7 cellular contexts compared by ENCODE assay signal in genomic region chr13:24511019-24511823, GRCh38. TPM values are rescaled to one million over a fixed set of nuclear protein-coding genes. Genes with fewer than 3 reads are reported as not detected.
DNase-seq lines count a peak whose midpoint lies in the region; ATAC-seq and TF ChIP-seq lines count a peak whose summit lies in the region.

No MANE protein-coding gene starts in this region.

- TF ChIP-seq POLR2A in gastrocnemius medialis (IDR thresholded peaks at IDR 0.05): no peak

- H3K27ac ChIP-seq in RWPE2 (ENCODE audit: poor library complexity, severe bottlenecking): peak overlapping the region; percentile 95
- H3K27ac ChIP-seq in right cardiac atrium (ENCODE audit: low read length): peak overlapping the region; percentile 50
- H3K27ac ChIP-seq in gastrocnemius medialis: peak overlapping the region; percentile 75 to 81 (median 78)

- H3K4me1 ChIP-seq in RWPE2 (ENCODE audit: insufficient read depth, poor library complexity, severe bottlenecking) (peaks cover 9% of the 10 kb centered on the region), right cardiac atrium (ENCODE audit: control insufficient read depth, insufficient read depth, low read length) (peaks cover 3% of the 10 kb centered on the region), gastrocnemius medialis (peaks cover 0 to 5% of the 10 kb centered on the region in 2 donors)

- DNase-seq in RWPE2 (ENCODE audit: low spot score) (peak; percentile 60), right cardiac atrium (no peak), gastrocnemius medialis (peak in 1 of 2 donors; percentile 13), putamen (ENCODE audit: low spot score) (no peak)
- DNase-seq in activated naive CD4-positive, alpha-beta T cell treated with anti-CD3 and anti-CD28 coated beads, Interleukin-2, amount 50 U/mL, for 72 hours (ENCODE audit: low spot score in 2 of 2): peak; percentile 64 to 79

- intact Hi-C loops in right cardiac atrium (cut with DNase I): no loop called here
- intact Hi-C loops in gastrocnemius medialis (cut with DNase I; ENCODE audit: low total_unique reads): no loop called here

- H3K27me3 ChIP-seq in RWPE2 (ENCODE audit: insufficient read depth, poor library complexity, severe bottlenecking): no peaks in the 10 kb centered on the region
- no peaks in the 10 kb centered on the region for H3K27me3 ChIP-seq in right cardiac atrium (ENCODE audit: control insufficient read depth, insufficient read depth)
- no peaks in the 10 kb centered on the region for H3K27me3 ChIP-seq in gastrocnemius medialis

- ATAC-seq in GM18520 (IDR thresholded peaks at IDR 0.05; ENCODE audit: unreplicated experiment) (peak; percentile 33), HG03103 (IDR thresholded peaks at IDR 0.05; ENCODE audit: low read depth, unreplicated experiment) (peak; percentile 40), RWPE2 (ENCODE audit: low read depth) (peak; percentile 82), right cardiac atrium (peak; percentile 15 to 45), gastrocnemius medialis (peak in 1 of 2 donors; percentile 21)
- ATAC-seq in activated naive CD4-positive, alpha-beta T cell treated with anti-CD3 and anti-CD28 coated beads, Interleukin-2, amount 50 U/mL, for 72 hours: peak; percentile 65 to 75

- WGBS in right cardiac atrium: 67% methylated on average over 22 of the region's 22 CpGs

- peaks cover 0 to 4% of the 10 kb centered on the region in 2 donors for H3K9me3 Mint-ChIP-seq in activated naive CD4-positive, alpha-beta T cell treated with anti-CD3 and anti-CD28 coated beads, Interleukin-2, amount 50 U/mL, for 72 hours

- no peaks in the 10 kb centered on the region for H3K9me3 ChIP-seq in RWPE2 (ENCODE audit: severe bottlenecking)
- no peaks in the 10 kb centered on the region for H3K9me3 ChIP-seq in right cardiac atrium (ENCODE audit: control insufficient read depth, low read length)
- no peaks in the 10 kb centered on the region for H3K9me3 ChIP-seq in gastrocnemius medialis

- H3K36me3 ChIP-seq in RWPE2 (ENCODE audit: low read depth): peaks cover 15% of the 10 kb centered on the region
- H3K36me3 ChIP-seq in gastrocnemius medialis: no peaks in the 10 kb centered on the region

- in situ Hi-C loops in gastrocnemius medialis (cut with MboI; ENCODE audit: low sequenced_read_pairs in 4 of 4): no loop called here

- H3K36me3 Mint-ChIP-seq in activated naive CD4-positive, alpha-beta T cell treated with anti-CD3 and anti-CD28 coated beads, Interleukin-2, amount 50 U/mL, for 72 hours: peaks cover 10 to 16% of the 10 kb centered on the region in 2 donors

- peak overlapping the region; percentile 93 to 99 for H3K27ac Mint-ChIP-seq in activated naive CD4-positive, alpha-beta T cell treated with anti-CD3 and anti-CD28 coated beads, Interleukin-2, amount 50 U/mL, for 72 hours

- H3K4me3 ChIP-seq in RWPE2 (ENCODE audit: severe bottlenecking) (peak overlapping the region; percentile 63), right cardiac atrium (ENCODE audit: low read length) (peak overlapping the region; percentile 64), gastrocnemius medialis (peak overlapping the region; percentile 71 to 97 (median 82))

- TF ChIP-seq CTCF in RWPE2 (IDR thresholded peaks at IDR 0.05; ENCODE audit: poor library complexity, severe bottlenecking) (no peak), gastrocnemius medialis (IDR thresholded peaks at IDR 0.05 in 4 of 5, conservative IDR thresholded peaks at IDR 0.05 in 1 of 5) (no peak)

RNA-seq across cellular contexts. Expression of gene PARP4, which starts 1.4 kb away (rescaled TPM):
- total RNA-seq in activated naive CD4-positive, alpha-beta T cell treated with anti-CD3 and anti-CD28 coated beads, Interleukin-2, amount 50 U/mL, for 72 hours: 10 to 100 TPM in 1 of 2 donors, 1 to 10 TPM in 1; 9.1 to 40.0 TPM
- 10 to 100 TPM; 20.6 to 30.2 (median 26.6) TPM for total RNA-seq in right cardiac atrium
- polyA plus RNA-seq in right cardiac atrium: 11.2 TPM
- 10 to 100 TPM in 1 of 4 donors, 1 to 10 TPM in 3; 6.9 to 11.6 (median 7.6) TPM for total RNA-seq in gastrocnemius medialis

Comparison
In these comparisons a context has a peak if more than half of its experiments do, and no peak if none do; other contexts are left out.
1. DNase-seq: peak in RWPE2 (single experiment) and activated naive CD4-positive, alpha-beta T cell treated with anti-CD3 and anti-CD28 coated beads, Interleukin-2, amount 50 U/mL, for 72 hours (2 of 2); none in right cardiac atrium (0 of 3) and putamen (single experiment).
2. Peak in every context shown above with its lines, with median percentiles within 50 percentile points of each other: H3K27ac ChIP-seq and H3K4me3 ChIP-seq.